In genomic region chr2:7815726-7816125, GRCh38 we compare ENCODE assay signal across 32 cellular contexts.
"Had no signal": no experiment of that assay in that cellular context is flagged by ENCODE, and none has a peak within 500 bp of the region (broad histone marks: within the 10 kb centered on the region; RNA-seq: fewer than 3 reads in every experiment).

No MANE protein-coding gene starts in this region.

- DNase-seq: activated CD4-positive, alpha-beta memory T cell treated with anti-CD3 and anti-CD28 coated beads for 36 hours; activated CD4-positive, alpha-beta T cell treated with anti-CD3 and anti-CD28 coated beads for 36 hours; activated CD4-positive, alpha-beta T cell treated with anti-CD3 and anti-CD28 coated beads, Interleukin-2, amount 10 ng/mL, durations not matched to agents 24 days and 14 days; activated CD4-positive, CD25-positive, alpha-beta regulatory T cell; activated CD4-positive, CD25-positive, alpha-beta regulatory T cell treated with anti-CD3 and anti-CD28 coated beads, Interleukin-2, amount 50 U/mL, for 72 hours; activated CD8-positive, alpha-beta memory T cell treated with anti-CD3 and anti-CD28 coated beads, Interleukin-2, amount 10 ng/mL, durations not matched to agents 7 days and 5 days; activated CD8-positive, alpha-beta memory T cell treated with anti-CD3 and anti-CD28 coated beads, Interleukin-2, amount 50 U/mL, for 4 hours; activated CD8-positive, alpha-beta T cell treated with anti-CD3 and anti-CD28 coated beads, Interleukin-2, amount 10 ng/mL, durations not matched to agents 7 days and 5 days; activated effector memory CD4-positive, alpha-beta T cell treated with anti-CD3 and anti-CD28 coated beads, Interleukin-2, amount 50 U/mL, for 16 hours; activated naive CD4-positive, alpha-beta T cell treated with anti-CD3 and anti-CD28 coated beads for 36 hours; activated naive CD8-positive, alpha-beta T cell treated with anti-CD3 and anti-CD28 coated beads for 36 hours; activated naive CD8-positive, alpha-beta T cell treated with anti-CD3 and anti-CD28 coated beads, Interleukin-2, amount 50 U/mL, for 24 hours; activated T-cell treated with anti-CD3 and anti-CD28 coated beads, Interleukin-2, amount 50 U/mL, for 1 hour; activated T-cell treated with anti-CD3 and anti-CD28 coated beads, Interleukin-2, amount 50 U/mL, for 48 hours; central memory CD4-positive, alpha-beta T cell; dorsolateral prefrontal cortex; effector memory CD4-positive, alpha-beta T cell; endodermal cell; foreskin keratinocyte; heart right ventricle; T-helper 2 cell had no signal

- H3K36me3 Mint-ChIP-seq: activated CD4-positive, alpha-beta memory T cell treated with anti-CD3 and anti-CD28 coated beads for 36 hours; activated naive CD4-positive, alpha-beta T cell treated with anti-CD3 and anti-CD28 coated beads, Interleukin-2, amount 50 U/mL, for 24 hours; activated naive CD8-positive, alpha-beta T cell treated with anti-CD3 and anti-CD28 coated beads for 36 hours; brain had no signal

- H3K27me3 Mint-ChIP-seq: activated CD4-positive, alpha-beta T cell treated with anti-CD3 and anti-CD28 coated beads, Interleukin-2, amount 10 ng/mL, durations not matched to agents 24 days and 14 days; activated CD8-positive, alpha-beta memory T cell treated with anti-CD3 and anti-CD28 coated beads, Interleukin-2, amount 10 ng/mL, durations not matched to agents 7 days and 5 days; activated naive CD4-positive, alpha-beta T cell treated with anti-CD3 and anti-CD28 coated beads, Interleukin-2, amount 50 U/mL, for 24 hours; activated naive CD8-positive, alpha-beta T cell treated with anti-CD3 and anti-CD28 coated beads, Interleukin-2, amount 50 U/mL, for 24 hours; dendritic cell treated with granulocyte-macrophage colony-stimulating factor and Interleukin-4, amounts not matched to agents 40 ng/mL and 50 ng/mL, for 4 days had no signal

- H3K4me1 Mint-ChIP-seq: activated CD4-positive, alpha-beta T cell treated with anti-CD3 and anti-CD28 coated beads, Interleukin-2, amount 10 ng/mL, durations not matched to agents 24 days and 14 days; activated CD8-positive, alpha-beta memory T cell treated with anti-CD3 and anti-CD28 coated beads, Interleukin-2, amount 10 ng/mL, durations not matched to agents 7 days and 5 days; activated naive CD4-positive, alpha-beta T cell treated with anti-CD3 and anti-CD28 coated beads, Interleukin-2, amount 50 U/mL, for 24 hours; activated naive CD8-positive, alpha-beta T cell treated with anti-CD3 and anti-CD28 coated beads for 36 hours; activated naive CD8-positive, alpha-beta T cell treated with anti-CD3 and anti-CD28 coated beads, Interleukin-2, amount 50 U/mL, for 24 hours; endodermal cell had no signal

- H3K9me3 ChIP-seq: ascending aorta, breast epithelium, gastroesophageal sphincter, heart right ventricle had no signal

- H3K4me3 ChIP-seq: ascending aorta, breast epithelium, cardiac muscle cell, coronary artery, dorsolateral prefrontal cortex, gastroesophageal sphincter, heart right ventricle had no signal

- H3K4me3 Mint-ChIP-seq: activated CD4-positive, alpha-beta memory T cell treated with anti-CD3 and anti-CD28 coated beads for 36 hours; activated CD4-positive, alpha-beta T cell treated with anti-CD3 and anti-CD28 coated beads for 36 hours; activated CD4-positive, alpha-beta T cell treated with anti-CD3 and anti-CD28 coated beads, Interleukin-2, amount 10 ng/mL, durations not matched to agents 24 days and 14 days; activated CD8-positive, alpha-beta memory T cell treated with anti-CD3 and anti-CD28 coated beads, Interleukin-2, amount 10 ng/mL, durations not matched to agents 7 days and 5 days; activated CD8-positive, alpha-beta T cell treated with anti-CD3 and anti-CD28 coated beads, Interleukin-2, amount 10 ng/mL, durations not matched to agents 7 days and 5 days; activated naive CD4-positive, alpha-beta T cell treated with anti-CD3 and anti-CD28 coated beads for 36 hours; activated naive CD4-positive, alpha-beta T cell treated with anti-CD3 and anti-CD28 coated beads, Interleukin-2, amount 50 U/mL, for 24 hours; activated naive CD8-positive, alpha-beta T cell treated with anti-CD3 and anti-CD28 coated beads for 36 hours; activated naive CD8-positive, alpha-beta T cell treated with anti-CD3 and anti-CD28 coated beads, Interleukin-2, amount 50 U/mL, for 24 hours; activated T-helper 1 cell treated with anti-CD3 and anti-CD28 coated beads, Interleukin-12 subunit alpha, Interleukin-12 subunit beta, Interleukin-2, Interleukin-4 antibody, amounts not matched to agents 30 ng/mL and 10 ng/mL and 1 ng/mL, durations not matched to agents 14 hours and 24 hours and 36 hours; brain; dendritic cell treated with granulocyte-macrophage colony-stimulating factor and Interleukin-4, amounts not matched to agents 40 ng/mL and 50 ng/mL, for 4 days; endodermal cell had no signal

- H3K4me1 ChIP-seq: ascending aorta, breast epithelium, gastroesophageal sphincter, heart right ventricle had no signal

- H3K27ac ChIP-seq: ascending aorta, breast epithelium, cardiac muscle cell, coronary artery, dorsolateral prefrontal cortex, foreskin keratinocyte, gastroesophageal sphincter, heart right ventricle had no signal

- H3K9me3 Mint-ChIP-seq: activated CD4-positive, alpha-beta memory T cell treated with anti-CD3 and anti-CD28 coated beads for 36 hours; activated naive CD4-positive, alpha-beta T cell treated with anti-CD3 and anti-CD28 coated beads for 36 hours; activated naive CD4-positive, alpha-beta T cell treated with anti-CD3 and anti-CD28 coated beads, Interleukin-2, amount 50 U/mL, for 24 hours; brain; endodermal cell had no signal

- H3K27me3 ChIP-seq: ascending aorta, breast epithelium, cardiac muscle cell, foreskin keratinocyte, gastroesophageal sphincter had no signal

- H3K27ac Mint-ChIP-seq: activated CD4-positive, alpha-beta memory T cell treated with anti-CD3 and anti-CD28 coated beads for 36 hours; activated CD4-positive, alpha-beta T cell treated with anti-CD3 and anti-CD28 coated beads for 36 hours; activated CD4-positive, alpha-beta T cell treated with anti-CD3 and anti-CD28 coated beads, Interleukin-2, amount 10 ng/mL, durations not matched to agents 24 days and 14 days; activated CD8-positive, alpha-beta memory T cell treated with anti-CD3 and anti-CD28 coated beads, Interleukin-2, amount 10 ng/mL, durations not matched to agents 7 days and 5 days; activated CD8-positive, alpha-beta T cell treated with anti-CD3 and anti-CD28 coated beads, Interleukin-2, amount 10 ng/mL, durations not matched to agents 7 days and 5 days; activated naive CD4-positive, alpha-beta T cell treated with anti-CD3 and anti-CD28 coated beads for 36 hours; activated naive CD4-positive, alpha-beta T cell treated with anti-CD3 and anti-CD28 coated beads, Interleukin-2, amount 50 U/mL, for 24 hours; activated naive CD8-positive, alpha-beta T cell treated with anti-CD3 and anti-CD28 coated beads for 36 hours; activated naive CD8-positive, alpha-beta T cell treated with anti-CD3 and anti-CD28 coated beads, Interleukin-2, amount 50 U/mL, for 24 hours; activated T-helper 1 cell treated with anti-CD3 and anti-CD28 coated beads, Interleukin-12 subunit alpha, Interleukin-12 subunit beta, Interleukin-2, Interleukin-4 antibody, amounts not matched to agents 30 ng/mL and 10 ng/mL and 1 ng/mL, durations not matched to agents 14 hours and 24 hours and 36 hours; activated T-helper 2 cell treated with anti-CD3 and anti-CD28 coated beads, Interferon-gamma antibody, Interleukin-2, Interleukin-4, amounts not matched to agents 10 μg/mL and 5 μg/mL and 100 μg/mL, durations not matched to agents 14 hours and 24 hours and 36 hours; brain; dendritic cell treated with granulocyte-macrophage colony-stimulating factor and Interleukin-4, amounts not matched to agents 40 ng/mL and 50 ng/mL, for 4 days; endodermal cell had no signal

- ATAC-seq: activated CD4-positive, alpha-beta T cell treated with anti-CD3 and anti-CD28 coated beads for 36 hours; activated CD8-positive, alpha-beta memory T cell treated with anti-CD3 and anti-CD28 coated beads, Interleukin-2, amount 10 ng/mL, durations not matched to agents 7 days and 5 days; activated CD8-positive, alpha-beta T cell treated with anti-CD3 and anti-CD28 coated beads, Interleukin-2, amount 10 ng/mL, durations not matched to agents 7 days and 5 days; activated naive CD8-positive, alpha-beta T cell treated with anti-CD3 and anti-CD28 coated beads, Interleukin-2, amount 50 U/mL, for 24 hours; esophagus mucosa; foreskin keratinocyte; gastroesophageal sphincter; heart right ventricle had no signal

- H3K36me3 ChIP-seq: ascending aorta, breast epithelium, cardiac muscle cell, gastroesophageal sphincter, heart right ventricle had no signal
